16 cellular contexts compared by ENCODE assay signal in genomic region chr13:99642841-99643240, GRCh38. TPM values are rescaled to one million over a fixed set of nuclear protein-coding genes. Genes with fewer than 3 reads are reported as not detected.
A peak's percentile ranks its signal among the peaks of the same experiment; 100 is the strongest.
DNase-seq lines count a peak whose midpoint lies in the region; ATAC-seq and TF ChIP-seq lines count a peak whose summit lies in the region.
"Had no signal": no experiment of that assay in that cellular context is flagged by ENCODE, and none has a peak within 500 bp of the region (broad histone marks: within the 10 kb centered on the region; RNA-seq: fewer than 3 reads in every experiment).

No MANE protein-coding gene starts in this region.

- H3K27me3 Mint-ChIP-seq in activated naive CD4-positive, alpha-beta T cell treated with anti-CD3 and anti-CD28 coated beads, Interleukin-2, amount 10 ng/mL, durations not matched to agents 7 days and 5 days = no peaks in the 10 kb centered on the region
- H3K27me3 Mint-ChIP-seq in activated T-helper 1 cell treated with anti-CD3 and anti-CD28 coated beads, Interleukin-12 subunit alpha, Interleukin-12 subunit beta, Interleukin-2, Interleukin-4 antibody, amounts not matched to agents 30 ng/mL and 10 ng/mL and 1 ng/mL, durations not matched to agents 14 hours and 24 hours and 36 hours (ENCODE audit: insufficient read depth) = peaks cover 7% of the 10 kb centered on the region
- H3K27me3 Mint-ChIP-seq: CD4-positive, alpha-beta memory T cell had no signal

- no peak overlapping the region for H3K4me3 ChIP-seq in ovary
- H3K4me3 ChIP-seq: BLaER1 had no signal

- H3K27ac Mint-ChIP-seq in activated naive CD4-positive, alpha-beta T cell treated with anti-CD3 and anti-CD28 coated beads, Interleukin-2, amount 10 ng/mL, durations not matched to agents 7 days and 5 days = peak overlapping the region; percentile 34
- peak overlapping the region; percentile 42 for H3K27ac Mint-ChIP-seq in activated T-helper 1 cell treated with anti-CD3 and anti-CD28 coated beads, Interleukin-12 subunit alpha, Interleukin-12 subunit beta, Interleukin-2, Interleukin-4 antibody, amounts not matched to agents 30 ng/mL and 10 ng/mL and 1 ng/mL, durations not matched to agents 14 hours and 24 hours and 36 hours
- H3K27ac Mint-ChIP-seq: CD14-positive monocyte had no signal

- no peaks in the 10 kb centered on the region for H3K4me1 ChIP-seq in ovary (ENCODE audit: insufficient read depth)

- 93 to 98% (median 95%) methylated on average over 3 of the region's 3 CpGs for WGBS in ovary, 3 donors

- intact Hi-C loops in activated T-helper 1 cell treated with anti-CD3 and anti-CD28 coated beads, Interleukin-12 subunit alpha, Interleukin-12 subunit beta, Interleukin-2, Interleukin-4 antibody, amounts not matched to agents 30 ng/mL and 10 ng/mL and 1 ng/mL, durations not matched to agents 14 hours and 24 hours and 36 hours (cut with micrococcal nuclease) = no loop called here
- intact Hi-C loops in ovary (cut with DNase I) = no loop called here

- no peaks in the 10 kb centered on the region for H3K9me3 ChIP-seq in ovary
- H3K9me3 ChIP-seq: BLaER1 had no signal

- H3K9me3 Mint-ChIP-seq in activated naive CD4-positive, alpha-beta T cell treated with anti-CD3 and anti-CD28 coated beads, Interleukin-2, amount 10 ng/mL, durations not matched to agents 7 days and 5 days = no peaks in the 10 kb centered on the region
- no peaks in the 10 kb centered on the region for H3K9me3 Mint-ChIP-seq in activated T-helper 1 cell treated with anti-CD3 and anti-CD28 coated beads, Interleukin-12 subunit alpha, Interleukin-12 subunit beta, Interleukin-2, Interleukin-4 antibody, amounts not matched to agents 30 ng/mL and 10 ng/mL and 1 ng/mL, durations not matched to agents 14 hours and 24 hours and 36 hours
- H3K9me3 Mint-ChIP-seq: CD14-positive monocyte; CD4-positive, alpha-beta memory T cell; H9 had no signal

- no peak for TF ChIP-seq POLR2A in ovary (IDR thresholded peaks at IDR 0.05)

- H3K36me3 ChIP-seq in ovary = no peaks in the 10 kb centered on the region
- H3K36me3 ChIP-seq: BLaER1 had no signal

- no peak for TF ChIP-seq EP300 in ovary (IDR thresholded peaks at IDR 0.05)

- no peak overlapping the region for H3K27ac ChIP-seq in ovary
- H3K27ac ChIP-seq: BLaER1 had no signal

- CTCF ChIA-PET in activated naive CD4-positive, alpha-beta T cell treated with anti-CD3 and anti-CD28 coated beads, Interleukin-2, amount 10 ng/mL, durations not matched to agents 7 days and 5 days (lab: Charles Lee) = interaction anchor here (1.3 kb wide), 1 partner anchor 14 kb away, joined by 5 read pairs; no protein-coding TSS in a partner anchor

- H3K27me3 ChIP-seq in ovary = no peaks in the 10 kb centered on the region
- H3K27me3 ChIP-seq: BLaER1 had no signal

- ATAC-seq in left lobe of liver = peak; percentile 48

- H3K4me1 Mint-ChIP-seq in activated naive CD4-positive, alpha-beta T cell treated with anti-CD3 and anti-CD28 coated beads, Interleukin-2, amount 10 ng/mL, durations not matched to agents 7 days and 5 days = no peaks in the 10 kb centered on the region
- no peaks in the 10 kb centered on the region for H3K4me1 Mint-ChIP-seq in activated T-helper 1 cell treated with anti-CD3 and anti-CD28 coated beads, Interleukin-12 subunit alpha, Interleukin-12 subunit beta, Interleukin-2, Interleukin-4 antibody, amounts not matched to agents 30 ng/mL and 10 ng/mL and 1 ng/mL, durations not matched to agents 14 hours and 24 hours and 36 hours (ENCODE audit: low read depth)
- H3K4me1 Mint-ChIP-seq: CD14-positive monocyte had no signal

- no peak for DNase-seq in activated naive CD4-positive, alpha-beta T cell treated with anti-CD3 and anti-CD28 coated beads, Interleukin-2, amount 10 ng/mL, durations not matched to agents 7 days and 5 days
- DNase-seq in activated naive CD4-positive, alpha-beta T cell (lab: John Stamatoyannopoulos, UW) = no peak
- no peak for DNase-seq in activated T-helper 1 cell treated with anti-CD3 and anti-CD28 coated beads, Interleukin-12 subunit alpha, Interleukin-12 subunit beta, Interleukin-2, Interleukin-4 antibody, amounts not matched to agents 30 ng/mL and 10 ng/mL and 1 ng/mL, durations not matched to agents 14 hours and 24 hours and 36 hours (ENCODE audit: low spot score)
- DNase-seq in left lobe of liver (ENCODE audit: low spot score) = no peak
- DNase-seq in activated CD4-positive, CD25-positive, alpha-beta regulatory T cell treated with anti-CD3 and anti-CD28 coated beads, Interleukin-2, amount 50 U/mL, for 72 hours = no peak
- no peak for DNase-seq in ovary
- no peak for DNase-seq in NCI-H2029 (lab: John Stamatoyannopoulos, UW)
- DNase-seq: 8988T; CD4-positive, alpha-beta memory T cell; DMS153; DMS79; GDM1; GOT3; H9 had no signal

- H3K4me3 Mint-ChIP-seq in activated naive CD4-positive, alpha-beta T cell treated with anti-CD3 and anti-CD28 coated beads, Interleukin-2, amount 10 ng/mL, durations not matched to agents 7 days and 5 days = no peak overlapping the region
- H3K4me3 Mint-ChIP-seq in activated T-helper 1 cell treated with anti-CD3 and anti-CD28 coated beads, Interleukin-12 subunit alpha, Interleukin-12 subunit beta, Interleukin-2, Interleukin-4 antibody, amounts not matched to agents 30 ng/mL and 10 ng/mL and 1 ng/mL, durations not matched to agents 14 hours and 24 hours and 36 hours = no peak overlapping the region
- H3K4me3 Mint-ChIP-seq: CD14-positive monocyte; CD4-positive, alpha-beta memory T cell; H9 had no signal

- H3K36me3 Mint-ChIP-seq in activated naive CD4-positive, alpha-beta T cell treated with anti-CD3 and anti-CD28 coated beads, Interleukin-2, amount 10 ng/mL, durations not matched to agents 7 days and 5 days = no peaks in the 10 kb centered on the region
- H3K36me3 Mint-ChIP-seq in activated T-helper 1 cell treated with anti-CD3 and anti-CD28 coated beads, Interleukin-12 subunit alpha, Interleukin-12 subunit beta, Interleukin-2, Interleukin-4 antibody, amounts not matched to agents 30 ng/mL and 10 ng/mL and 1 ng/mL, durations not matched to agents 14 hours and 24 hours and 36 hours (ENCODE audit: low read depth) = no peaks in the 10 kb centered on the region
- H3K36me3 Mint-ChIP-seq: CD14-positive monocyte; CD4-positive, alpha-beta memory T cell had no signal

- TF ChIP-seq CTCF in ovary (IDR thresholded peaks at IDR 0.05) = no peak

RNA-seq across cellular contexts. Expression of gene CLYBL, which starts 36.4 kb away (rescaled TPM):
- 1.8 and 2.1 TPM in 2 replicates for total RNA-seq in activated T-helper 1 cell treated with anti-CD3 and anti-CD28 coated beads, Interleukin-12 subunit alpha, Interleukin-12 subunit beta, Interleukin-2, Interleukin-4 antibody, amounts not matched to agents 30 ng/mL and 10 ng/mL and 1 ng/mL, durations not matched to agents 14 hours and 24 hours and 36 hours
- 45.0 TPM for total RNA-seq in left lobe of liver
- 1 to 10 TPM; 2.0 to 7.3 (median 5.7) TPM for total RNA-seq in ovary
- polyA plus RNA-seq in ovary = 10 to 100 TPM in 1 of 2 donors, 1 to 10 TPM in 1; 1.9 to 18.7 TPM
